In the genomic region with DNA sequence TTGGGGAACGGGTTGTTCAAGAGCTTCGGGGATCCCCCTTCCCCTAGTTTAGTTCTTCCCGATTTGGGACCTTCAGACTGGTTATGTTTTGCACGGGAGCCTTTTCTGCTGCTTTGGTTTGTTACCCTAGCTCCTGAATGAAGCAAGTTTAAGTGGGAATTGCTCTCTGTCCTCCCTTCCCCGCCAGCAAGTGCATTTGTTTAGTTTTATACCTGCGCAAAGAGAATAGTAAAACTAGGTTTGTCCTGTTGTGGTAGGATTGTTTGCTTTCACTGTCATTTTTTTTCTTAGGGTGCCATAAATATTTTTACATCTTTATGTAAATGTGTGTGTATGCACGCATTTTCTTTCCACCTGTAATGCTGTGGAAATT, we compare ENCODE assay signal across 1 cellular context.
TF ChIP-seq lines count a peak whose summit lies in the region.

No MANE protein-coding gene starts in this region.

TF ChIP-seq in GM12878, 131 proteins besides CTCF, POLR2A, EP300 and RAD21 (continued from another document):
- no peak for TF ChIP-seq E2F8 (IDR thresholded peaks at IDR 0.05; ENCODE audit: low read depth, partially characterized antibody)
- no peak for TF ChIP-seq CHD2 (IDR thresholded peaks at IDR 0.05; ENCODE audit: borderline replicate concordance, low read depth, low read length)
- TF ChIP-seq, protein P1, sequence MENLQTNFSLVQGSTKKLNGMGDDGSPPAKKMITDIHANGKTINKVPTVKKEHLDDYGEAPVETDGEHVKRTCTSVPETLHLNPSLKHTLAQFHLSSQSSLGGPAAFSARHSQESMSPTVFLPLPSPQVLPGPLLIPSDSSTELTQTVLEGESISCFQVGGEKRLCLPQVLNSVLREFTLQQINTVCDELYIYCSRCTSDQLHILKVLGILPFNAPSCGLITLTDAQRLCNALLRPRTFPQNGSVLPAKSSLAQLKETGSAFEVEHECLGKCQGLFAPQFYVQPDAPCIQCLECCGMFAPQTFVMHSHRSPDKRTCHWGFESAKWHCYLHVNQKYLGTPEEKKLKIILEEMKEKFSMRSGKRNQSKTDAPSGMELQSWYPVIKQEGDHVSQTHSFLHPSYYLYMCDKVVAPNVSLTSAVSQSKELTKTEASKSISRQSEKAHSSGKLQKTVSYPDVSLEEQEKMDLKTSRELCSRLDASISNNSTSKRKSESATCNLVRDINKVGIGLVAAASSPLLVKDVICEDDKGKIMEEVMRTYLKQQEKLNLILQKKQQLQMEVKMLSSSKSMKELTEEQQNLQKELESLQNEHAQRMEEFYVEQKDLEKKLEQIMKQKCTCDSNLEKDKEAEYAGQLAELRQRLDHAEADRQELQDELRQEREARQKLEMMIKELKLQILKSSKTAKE (IDR thresholded peaks at IDR 0.05; ENCODE audit: low read depth, poor library complexity, severe bottlenecking): no peak
- no peak for TF ChIP-seq ZNF207 (IDR thresholded peaks at IDR 0.05; ENCODE audit: borderline replicate concordance)
- TF ChIP-seq IKZF1 (conservative IDR thresholded peaks at IDR 0.05): no peak
- TF ChIP-seq KLF5 (IDR thresholded peaks at IDR 0.05; ENCODE audit: partially characterized antibody): no peak
- TF ChIP-seq DPF2 (IDR thresholded peaks at IDR 0.05): no peak
- no peak for TF ChIP-seq MEF2B (IDR thresholded peaks at IDR 0.05; ENCODE audit: partially characterized antibody, poor library complexity, severe bottlenecking)
- no peak for TF ChIP-seq MEF2A (IDR thresholded peaks at IDR 0.05; ENCODE audit: insufficient read depth, low read depth, low read length)
- TF ChIP-seq HSF1 (IDR thresholded peaks at IDR 0.05; ENCODE audit: low read depth, low read length): no peak
- TF ChIP-seq IKZF2 (IDR thresholded peaks at IDR 0.05): no peak
- no peak for TF ChIP-seq HDAC2 (IDR thresholded peaks at IDR 0.05)
- TF ChIP-seq EED (IDR thresholded peaks at IDR 0.05; ENCODE audit: low read depth): no peak
- no peak for TF ChIP-seq NRF1 (conservative IDR thresholded peaks at IDR 0.05; ENCODE audit: low read depth, low read length)
- TF ChIP-seq CBX3 (IDR thresholded peaks at IDR 0.05; ENCODE audit: borderline replicate concordance, low read depth): no peak
- TF ChIP-seq RELA (IDR thresholded peaks at IDR 0.05; ENCODE audit: borderline replicate concordance, partially characterized antibody): no peak
- TF ChIP-seq, protein P2, sequence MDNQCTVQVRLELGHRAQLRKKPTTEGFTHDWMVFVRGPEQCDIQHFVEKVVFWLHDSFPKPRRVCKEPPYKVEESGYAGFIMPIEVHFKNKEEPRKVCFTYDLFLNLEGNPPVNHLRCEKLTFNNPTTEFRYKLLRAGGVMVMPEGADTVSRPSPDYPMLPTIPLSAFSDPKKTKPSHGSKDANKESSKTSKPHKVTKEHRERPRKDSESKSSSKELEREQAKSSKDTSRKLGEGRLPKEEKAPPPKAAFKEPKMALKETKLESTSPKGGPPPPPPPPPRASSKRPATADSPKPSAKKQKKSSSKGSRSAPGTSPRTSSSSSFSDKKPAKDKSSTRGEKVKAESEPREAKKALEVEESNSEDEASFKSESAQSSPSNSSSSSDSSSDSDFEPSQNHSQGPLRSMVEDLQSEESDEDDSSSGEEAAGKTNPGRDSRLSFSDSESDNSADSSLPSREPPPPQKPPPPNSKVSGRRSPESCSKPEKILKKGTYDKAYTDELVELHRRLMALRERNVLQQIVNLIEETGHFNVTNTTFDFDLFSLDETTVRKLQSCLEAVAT (IDR thresholded peaks at IDR 0.05): no peak
- no peak for TF ChIP-seq SIN3A (IDR thresholded peaks at IDR 0.05; ENCODE audit: low read depth, low read length)
TF ChIP-seq in GM12878: peak in this region for 0.
